Comparison of ENCODE assay signal across 8 cellular contexts in genomic region chr3:188214442-188214841, GRCh38.
DNase-seq lines count a peak whose midpoint lies in the region; ATAC-seq and TF ChIP-seq lines count a peak whose summit lies in the region.

No MANE protein-coding gene starts in this region.

- H3K4me3 Mint-ChIP-seq in activated T-cell treated with anti-CD3 and anti-CD28 coated beads, Interleukin-2, amount 50 U/mL, for 24 hours: no peak overlapping the region
- H3K4me3 Mint-ChIP-seq in activated T-cell treated with anti-CD3 and anti-CD28 coated beads, Interleukin-2, amount 50 U/mL, for 4 hours: no peak overlapping the region
- no peak overlapping the region for H3K4me3 Mint-ChIP-seq in activated T-helper 2 cell treated with anti-CD3 and anti-CD28 coated beads, Interferon-gamma antibody, Interleukin-2, Interleukin-4, amounts not matched to agents 10 μg/mL and 5 μg/mL and 100 μg/mL, durations not matched to agents 14 hours and 24 hours and 36 hours (ENCODE audit: low read depth)

- H3K36me3 Mint-ChIP-seq in activated T-cell treated with anti-CD3 and anti-CD28 coated beads, Interleukin-2, amount 50 U/mL, for 24 hours (ENCODE audit: low read depth): peaks cover 18% of the 10 kb centered on the region
- H3K36me3 Mint-ChIP-seq in activated T-cell treated with anti-CD3 and anti-CD28 coated beads, Interleukin-2, amount 50 U/mL, for 4 hours (ENCODE audit: insufficient read depth): peaks cover 24% of the 10 kb centered on the region
- H3K36me3 Mint-ChIP-seq in activated T-helper 2 cell treated with anti-CD3 and anti-CD28 coated beads, Interferon-gamma antibody, Interleukin-2, Interleukin-4, amounts not matched to agents 10 μg/mL and 5 μg/mL and 100 μg/mL, durations not matched to agents 14 hours and 24 hours and 36 hours (ENCODE audit: low read depth): peaks cover 20% of the 10 kb centered on the region

- TF ChIP-seq CTCF in lower lobe of right lung (IDR thresholded peaks at IDR 0.05): no peak
- no peak for TF ChIP-seq CTCF in vagina (IDR thresholded peaks at IDR 0.05)

- peaks cover 60% of the 10 kb centered on the region for H3K4me1 ChIP-seq in lower lobe of right lung
- peaks cover 38% of the 10 kb centered on the region for H3K4me1 ChIP-seq in vagina

- peak overlapping the region; percentile 28 for H3K27ac Mint-ChIP-seq in activated T-cell treated with anti-CD3 and anti-CD28 coated beads, Interleukin-2, amount 50 U/mL, for 24 hours
- peak overlapping the region; percentile 5 for H3K27ac Mint-ChIP-seq in activated T-helper 2 cell treated with anti-CD3 and anti-CD28 coated beads, Interferon-gamma antibody, Interleukin-2, Interleukin-4, amounts not matched to agents 10 μg/mL and 5 μg/mL and 100 μg/mL, durations not matched to agents 14 hours and 24 hours and 36 hours

- ATAC-seq in activated T-cell treated with anti-CD3 and anti-CD28 coated beads, Interleukin-2, amount 50 U/mL, for 4 hours: no peak
- ATAC-seq in lower lobe of right lung: peak; percentile 49 to 72

- peaks cover 34% of the 10 kb centered on the region for H3K4me1 Mint-ChIP-seq in activated T-cell treated with anti-CD3 and anti-CD28 coated beads, Interleukin-2, amount 50 U/mL, for 24 hours (ENCODE audit: low read depth)
- peaks cover 19% of the 10 kb centered on the region for H3K4me1 Mint-ChIP-seq in activated T-cell treated with anti-CD3 and anti-CD28 coated beads, Interleukin-2, amount 50 U/mL, for 4 hours (ENCODE audit: low read depth)
- peaks cover 18% of the 10 kb centered on the region for H3K4me1 Mint-ChIP-seq in activated T-helper 2 cell treated with anti-CD3 and anti-CD28 coated beads, Interferon-gamma antibody, Interleukin-2, Interleukin-4, amounts not matched to agents 10 μg/mL and 5 μg/mL and 100 μg/mL, durations not matched to agents 14 hours and 24 hours and 36 hours (ENCODE audit: low read depth)

- no peak for TF ChIP-seq POLR2A in vagina (IDR thresholded peaks at IDR 0.05)

- H3K27me3 ChIP-seq in lower lobe of right lung (ENCODE audit: low read depth): no peaks in the 10 kb centered on the region
- no peaks in the 10 kb centered on the region for H3K27me3 ChIP-seq in vagina

- no peaks in the 10 kb centered on the region for H3K27me3 Mint-ChIP-seq in activated T-cell treated with anti-CD3 and anti-CD28 coated beads, Interleukin-2, amount 50 U/mL, for 24 hours
- no peaks in the 10 kb centered on the region for H3K27me3 Mint-ChIP-seq in activated T-cell treated with anti-CD3 and anti-CD28 coated beads, Interleukin-2, amount 50 U/mL, for 4 hours (ENCODE audit: low read depth)
- no peaks in the 10 kb centered on the region for H3K27me3 Mint-ChIP-seq in activated T-helper 2 cell treated with anti-CD3 and anti-CD28 coated beads, Interferon-gamma antibody, Interleukin-2, Interleukin-4, amounts not matched to agents 10 μg/mL and 5 μg/mL and 100 μg/mL, durations not matched to agents 14 hours and 24 hours and 36 hours (ENCODE audit: low read depth)

- no peak for DNase-seq in activated T-cell treated with anti-CD3 and anti-CD28 coated beads, Interleukin-2, amount 50 U/mL, for 24 hours
- no peak for DNase-seq in activated T-cell treated with anti-CD3 and anti-CD28 coated beads, Interleukin-2, amount 50 U/mL, for 4 hours
- DNase-seq in activated T-helper 2 cell treated with anti-CD3 and anti-CD28 coated beads, Interferon-gamma antibody, Interleukin-2, Interleukin-4, amounts not matched to agents 10 μg/mL and 5 μg/mL and 100 μg/mL, durations not matched to agents 14 hours and 24 hours and 36 hours (ENCODE audit: low spot score): no peak
- DNase-seq in lower lobe of right lung: peak; percentile 56
- DNase-seq in vagina (ENCODE audit: extremely low spot score in 2 of 2): no peak
- no peak for DNase-seq in DMS79 (lab: John Stamatoyannopoulos, UW)
- no peak for DNase-seq in HuH-7.5 (ENCODE audit: low spot score)
- no peak for DNase-seq in T-helper 9 cell

- H3K4me3 ChIP-seq in lower lobe of right lung: no peak overlapping the region
- H3K4me3 ChIP-seq in vagina: peak overlapping the region; percentile 29 to 39

- H3K27ac ChIP-seq in lower lobe of right lung (peak overlapping the region; percentile 18), vagina (peak overlapping the region; percentile 55)

- H3K9me3 Mint-ChIP-seq in activated T-cell treated with anti-CD3 and anti-CD28 coated beads, Interleukin-2, amount 50 U/mL, for 24 hours: no peaks in the 10 kb centered on the region
- no peaks in the 10 kb centered on the region for H3K9me3 Mint-ChIP-seq in activated T-cell treated with anti-CD3 and anti-CD28 coated beads, Interleukin-2, amount 50 U/mL, for 4 hours
- H3K9me3 Mint-ChIP-seq in activated T-helper 2 cell treated with anti-CD3 and anti-CD28 coated beads, Interferon-gamma antibody, Interleukin-2, Interleukin-4, amounts not matched to agents 10 μg/mL and 5 μg/mL and 100 μg/mL, durations not matched to agents 14 hours and 24 hours and 36 hours: no peaks in the 10 kb centered on the region

- H3K9me3 ChIP-seq in lower lobe of right lung (no peaks in the 10 kb centered on the region), vagina (no peaks in the 10 kb centered on the region)

- intact Hi-C loops in activated T-helper 2 cell treated with anti-CD3 and anti-CD28 coated beads, Interferon-gamma antibody, Interleukin-2, Interleukin-4, amounts not matched to agents 10 μg/mL and 5 μg/mL and 100 μg/mL, durations not matched to agents 14 hours and 24 hours and 36 hours (cut with micrococcal nuclease): loop anchor here (5.0 kb wide), 1 partner anchor 43 kb away; no protein-coding TSS in a partner anchor
- intact Hi-C loops in lower lobe of right lung (cut with DNase I) (no loop called here), vagina (cut with DNase I) (loop anchor here (10.0 kb wide), 1 partner anchor 50 kb away; no protein-coding TSS in a partner anchor)

- peaks cover 4% of the 10 kb centered on the region for H3K36me3 ChIP-seq in lower lobe of right lung
- H3K36me3 ChIP-seq in vagina: no peaks in the 10 kb centered on the region

Comparison
In these comparisons a context has a peak if more than half of its experiments do, and no peak if none do; other contexts are left out.
1. ATAC-seq: peak in lower lobe of right lung (2 of 2); none in activated T-cell treated with anti-CD3 and anti-CD28 coated beads, Interleukin-2, amount 50 U/mL, for 4 hours (0 of 2).